ENCODE assay signal across 1 cellular context in genomic region chr16:49585143-49585542, GRCh38.
TF ChIP-seq lines count a peak whose summit lies in the region.

No MANE protein-coding gene starts in this region.

TF ChIP-seq in WTC11, 78 proteins besides CTCF, POLR2A, EP300 and RAD21 (continued from another document):
- TF ChIP-seq ZNF396 (CRISPR knock-in tag; IDR thresholded peaks at IDR 0.05; ENCODE audit: borderline replicate concordance) (no peak), ATF2 (CRISPR knock-in tag; IDR thresholded peaks at IDR 0.05; ENCODE audit: borderline replicate concordance, low read depth) (no peak), ERG (CRISPR knock-in tag; IDR thresholded peaks at IDR 0.05) (no peak)
